Comparison of ENCODE assay signal across 8 cellular contexts in genomic region chr2:28274911-28275685, GRCh38.
A peak's percentile ranks its signal among the peaks of the same experiment; 100 is the strongest.
DNase-seq lines count a peak whose midpoint lies in the region; ATAC-seq and TF ChIP-seq lines count a peak whose summit lies in the region.

No MANE protein-coding gene starts in this region.

- DNase-seq in GM12865 (ENCODE audit: low read depth) (peak; percentile 72), RPMI7951 (ENCODE audit: low read depth) (peak; percentile 99), fibroblast of lung (ENCODE audit: low read depth in 2 of 2) (peak; percentile 77 to 97), gastrocnemius medialis (peak; percentile 46 to 63), NCI-H146 (lab: John Stamatoyannopoulos, UW) (no peak), NCI-H1092 treated with DMSO at 0.1 percent for 48 hours (lab: John Stamatoyannopoulos, UW) (no peak)

- H3K27ac ChIP-seq in fibroblast of lung (ENCODE audit: insufficient read depth, low read length) (peak overlapping the region; percentile 80), gastrocnemius medialis (peak overlapping the region; percentile 67 to 85 (median 68))

- no peak overlapping the region for H2AFZ ChIP-seq in fibroblast of lung (ENCODE audit: low read length)

- no peak overlapping the region for H3K9ac ChIP-seq in fibroblast of lung (ENCODE audit: insufficient read depth, low read length)

- no peaks in the 10 kb centered on the region for H3K9me3 ChIP-seq in fibroblast of lung (ENCODE audit: control insufficient read depth, insufficient read depth, low read depth, low read length)
- H3K9me3 ChIP-seq in gastrocnemius medialis = no peaks in the 10 kb centered on the region

- TF ChIP-seq CTCF in GM12865 (IDR thresholded peaks at IDR 0.05; ENCODE audit: insufficient read depth, low read depth, low read length, missing control alignments) = no peak
- no peak for TF ChIP-seq CTCF in fibroblast of lung (conservative IDR thresholded peaks at IDR 0.05 in 1 of 2, IDR thresholded peaks at IDR 0.05 in 1 of 2; ENCODE audit: low read depth in 1 of 2, low read length in 2 of 2)
- no peak for TF ChIP-seq CTCF in gastrocnemius medialis (IDR thresholded peaks at IDR 0.05 in 4 of 5, conservative IDR thresholded peaks at IDR 0.05 in 1 of 5)

- H3K4me3 ChIP-seq in GM12865 (ENCODE audit: low read depth, low read length) (no peak overlapping the region), fibroblast of lung (replicated peaks in 1 of 4; ENCODE audit: control extremely low read depth in 1 of 4, insufficient read depth in 1 of 4, low read depth in 3 of 4, low read length in 4 of 4) (no peak overlapping the region), gastrocnemius medialis (no peak overlapping the region)

- H3K4me2 ChIP-seq in fibroblast of lung (ENCODE audit: extremely low read depth, insufficient read depth, low read length) = peak overlapping the region; percentile 17

- H3K4me1 ChIP-seq in fibroblast of lung (ENCODE audit: control insufficient read depth, extremely low read depth, insufficient read depth, low read length) (peaks cover 15% of the 10 kb centered on the region), gastrocnemius medialis (peaks cover 29 to 52% of the 10 kb centered on the region in 2 donors)

- in situ Hi-C loops in gastrocnemius medialis (cut with MboI; ENCODE audit: low sequenced_read_pairs in 4 of 4) = no loop called here

- H3K36me3 ChIP-seq in fibroblast of lung (ENCODE audit: control insufficient read depth, insufficient read depth, low read length) (no peaks in the 10 kb centered on the region), gastrocnemius medialis (no peaks in the 10 kb centered on the region)

- H4K20me1 ChIP-seq in fibroblast of lung (ENCODE audit: control insufficient read depth, extremely low read depth, insufficient read depth, low read length) = no peaks in the 10 kb centered on the region

- no peaks in the 10 kb centered on the region for H3K27me3 ChIP-seq in fibroblast of lung (ENCODE audit: control insufficient read depth, insufficient read depth, low read length)
- no peaks in the 10 kb centered on the region for H3K27me3 ChIP-seq in gastrocnemius medialis

- H3K79me2 ChIP-seq in fibroblast of lung (ENCODE audit: control insufficient read depth, insufficient read depth, low read length) = no peaks in the 10 kb centered on the region

- TF ChIP-seq POLR2A in gastrocnemius medialis (IDR thresholded peaks at IDR 0.05) = no peak
- TF ChIP-seq POLR2A in GM18505 (IDR thresholded peaks at IDR 0.05; ENCODE audit: borderline replicate concordance, extremely low read depth, insufficient read depth, insufficient read length) = no peak

- ATAC-seq in gastrocnemius medialis = peak; percentile 62 to 72
- ATAC-seq in HG03442 (IDR thresholded peaks at IDR 0.05; ENCODE audit: unreplicated experiment) = no peak
- ATAC-seq in GM18505 (IDR thresholded peaks at IDR 0.05; ENCODE audit: unreplicated experiment) = no peak

- intact Hi-C loops in gastrocnemius medialis (cut with DNase I; ENCODE audit: low total_unique reads) = loop anchor here (2.0 to 5.0 kb wide), 3 partner anchors 42 to 113 kb away; no protein-coding TSS in a partner anchor

Comparison
In these comparisons a context has a peak if more than half of its experiments do, and no peak if none do; other contexts are left out.
1. DNase-seq: peak in GM12865 (single experiment), RPMI7951 (single experiment), fibroblast of lung (2 of 2) and gastrocnemius medialis (2 of 2); none in NCI-H146 (single experiment) and NCI-H1092 treated with DMSO at 0.1 percent for 48 hours (single experiment).
2. ATAC-seq: peak in gastrocnemius medialis (2 of 2); none in HG03442 (single experiment) and GM18505 (single experiment).